ENCODE assay signal across 2 cellular contexts in the genomic region with DNA sequence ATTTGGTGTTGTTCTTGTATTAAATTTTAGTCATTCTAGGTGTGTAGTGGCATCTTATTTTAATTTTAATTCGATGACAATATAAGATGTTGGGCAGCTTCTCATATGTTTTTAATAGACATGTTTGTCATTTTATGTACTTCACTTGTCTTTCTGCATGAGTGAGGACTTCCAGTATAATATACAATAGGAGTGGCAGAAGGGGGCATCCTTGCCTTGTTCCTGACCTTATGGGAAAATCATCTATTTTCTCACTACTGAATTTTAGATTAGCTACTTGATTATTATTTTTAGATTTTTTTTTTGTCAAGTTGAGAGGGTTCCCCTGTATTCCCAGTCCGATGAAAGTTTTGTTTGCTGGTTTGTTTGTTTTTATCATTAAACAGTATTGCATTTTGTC.
TF ChIP-seq lines count a peak whose summit lies in the region.

No MANE protein-coding gene starts in this region.

TF ChIP-seq in Ishikawa, 13 proteins besides CTCF, POLR2A, EP300 and RAD21 (continued from another document):
- TF ChIP-seq, protein P1, sequence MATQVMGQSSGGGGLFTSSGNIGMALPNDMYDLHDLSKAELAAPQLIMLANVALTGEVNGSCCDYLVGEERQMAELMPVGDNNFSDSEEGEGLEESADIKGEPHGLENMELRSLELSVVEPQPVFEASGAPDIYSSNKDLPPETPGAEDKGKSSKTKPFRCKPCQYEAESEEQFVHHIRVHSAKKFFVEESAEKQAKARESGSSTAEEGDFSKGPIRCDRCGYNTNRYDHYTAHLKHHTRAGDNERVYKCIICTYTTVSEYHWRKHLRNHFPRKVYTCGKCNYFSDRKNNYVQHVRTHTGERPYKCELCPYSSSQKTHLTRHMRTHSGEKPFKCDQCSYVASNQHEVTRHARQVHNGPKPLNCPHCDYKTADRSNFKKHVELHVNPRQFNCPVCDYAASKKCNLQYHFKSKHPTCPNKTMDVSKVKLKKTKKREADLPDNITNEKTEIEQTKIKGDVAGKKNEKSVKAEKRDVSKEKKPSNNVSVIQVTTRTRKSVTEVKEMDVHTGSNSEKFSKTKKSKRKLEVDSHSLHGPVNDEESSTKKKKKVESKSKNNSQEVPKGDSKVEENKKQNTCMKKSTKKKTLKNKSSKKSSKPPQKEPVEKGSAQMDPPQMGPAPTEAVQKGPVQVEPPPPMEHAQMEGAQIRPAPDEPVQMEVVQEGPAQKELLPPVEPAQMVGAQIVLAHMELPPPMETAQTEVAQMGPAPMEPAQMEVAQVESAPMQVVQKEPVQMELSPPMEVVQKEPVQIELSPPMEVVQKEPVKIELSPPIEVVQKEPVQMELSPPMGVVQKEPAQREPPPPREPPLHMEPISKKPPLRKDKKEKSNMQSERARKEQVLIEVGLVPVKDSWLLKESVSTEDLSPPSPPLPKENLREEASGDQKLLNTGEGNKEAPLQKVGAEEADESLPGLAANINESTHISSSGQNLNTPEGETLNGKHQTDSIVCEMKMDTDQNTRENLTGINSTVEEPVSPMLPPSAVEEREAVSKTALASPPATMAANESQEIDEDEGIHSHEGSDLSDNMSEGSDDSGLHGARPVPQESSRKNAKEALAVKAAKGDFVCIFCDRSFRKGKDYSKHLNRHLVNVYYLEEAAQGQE (IDR thresholded peaks at IDR 0.05; ENCODE audit: low read depth) = no peak
- TF ChIP-seq ZBTB7A (IDR thresholded peaks at IDR 0.05; ENCODE audit: low read depth) = no peak
- TF ChIP-seq, protein P2, sequence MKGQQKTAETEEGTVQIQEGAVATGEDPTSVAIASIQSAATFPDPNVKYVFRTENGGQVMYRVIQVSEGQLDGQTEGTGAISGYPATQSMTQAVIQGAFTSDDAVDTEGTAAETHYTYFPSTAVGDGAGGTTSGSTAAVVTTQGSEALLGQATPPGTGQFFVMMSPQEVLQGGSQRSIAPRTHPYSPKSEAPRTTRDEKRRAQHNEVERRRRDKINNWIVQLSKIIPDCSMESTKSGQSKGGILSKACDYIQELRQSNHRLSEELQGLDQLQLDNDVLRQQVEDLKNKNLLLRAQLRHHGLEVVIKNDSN (IDR thresholded peaks at IDR 0.05) = no peak
- TF ChIP-seq NFIC (IDR thresholded peaks at IDR 0.05) = no peak
- no peak for TF ChIP-seq CREB1 (IDR thresholded peaks at IDR 0.05; ENCODE audit: low read depth)
- no peak for TF ChIP-seq TCF12 (IDR thresholded peaks at IDR 0.05; ENCODE audit: low read depth)
- no peak for TF ChIP-seq YY1 (IDR thresholded peaks at IDR 0.05; ENCODE audit: low read depth)

TF ChIP-seq in neural cell, 6 proteins besides CTCF, POLR2A, EP300 and RAD21 (continued from another document):
- TF ChIP-seq, protein P1 (IDR thresholded peaks at IDR 0.05; ENCODE audit: borderline replicate concordance) = no peak
